In the genomic region with DNA sequence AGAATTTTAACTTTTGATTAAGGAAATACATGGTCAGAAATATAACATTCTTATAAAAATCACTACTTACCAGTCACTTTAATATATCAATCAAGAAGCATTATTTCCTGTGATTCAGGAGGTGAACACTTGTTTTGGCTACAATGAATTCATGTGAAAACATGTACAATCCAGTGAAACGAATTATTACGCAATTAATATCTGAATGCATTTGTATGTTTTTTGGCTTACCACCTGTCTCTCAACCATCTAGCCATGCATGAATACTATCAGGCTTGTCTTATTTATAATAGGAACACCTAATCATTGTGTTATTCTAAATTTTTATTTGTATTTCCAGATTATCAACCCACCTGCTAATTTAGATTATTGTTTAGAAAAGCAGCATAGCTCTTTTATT, we compare ENCODE assay signal across 34 cellular contexts. TPM values are rescaled to one million over a fixed set of nuclear protein-coding genes. Genes with fewer than 3 reads are reported as not detected.
"Had no signal": no experiment of that assay in that cellular context is flagged by ENCODE, and none has a peak within 500 bp of the region (broad histone marks: within the 10 kb centered on the region; RNA-seq: fewer than 3 reads in every experiment).

No MANE protein-coding gene starts in this region.

- H3K36me3 ChIP-seq: ascending aorta had no signal

- H3K27me3 ChIP-seq: ascending aorta had no signal

- H3K9me3 ChIP-seq: ascending aorta had no signal

- DNase-seq: activated B cell treated with CpG ODN at 0.5 μM for 24 hours; activated CD4-positive, alpha-beta memory T cell treated with anti-CD3 and anti-CD28 coated beads for 36 hours; activated CD4-positive, alpha-beta T cell treated with anti-CD3 and anti-CD28 coated beads for 4 hours; activated CD4-positive, alpha-beta T cell treated with anti-CD3 and anti-CD28 coated beads, Interleukin-2, amount 10 ng/mL, durations not matched to agents 24 days and 14 days; activated CD4-positive, alpha-beta T cell treated with anti-CD3 and anti-CD28 coated beads, Interleukin-2, amount 50 U/mL, for 1 hour; activated CD4-positive, alpha-beta T cell treated with anti-CD3 and anti-CD28 coated beads, Interleukin-2, amount 50 U/mL, for 4 hours; activated CD4-positive, CD25-positive, alpha-beta regulatory T cell treated with anti-CD3 and anti-CD28 coated beads, Interleukin-2, amount 50 U/mL, for 72 hours; activated CD8-positive, alpha-beta memory T cell treated with anti-CD3 and anti-CD28 coated beads, Interleukin-2, amount 50 U/mL, for 4 hours; activated CD8-positive, alpha-beta T cell treated with anti-CD3 and anti-CD28 coated beads for 36 hours; activated effector memory CD4-positive, alpha-beta T cell treated with anti-CD3 and anti-CD28 coated beads, Interleukin-2, amount 50 U/mL, for 16 hours; activated gamma-delta T cell treated with Interleukin-2 at 50 U/mL for 16 hours; activated naive CD4-positive, alpha-beta T cell; activated naive CD4-positive, alpha-beta T cell treated with anti-CD3 and anti-CD28 coated beads for 36 hours; activated naive CD8-positive, alpha-beta T cell treated with anti-CD3 and anti-CD28 coated beads, Interleukin-2, amount 10 ng/mL, durations not matched to agents 7 days and 5 days; activated naive CD8-positive, alpha-beta T cell treated with anti-CD3 and anti-CD28 coated beads, Interleukin-2, amount 50 U/mL, for 24 hours; activated T-cell treated with anti-CD3 and anti-CD28 coated beads for 4 hours; activated T-cell treated with anti-CD3 and anti-CD28 coated beads, Interleukin-2, amount 50 U/mL, for 1 hour; activated T-cell treated with anti-CD3 and anti-CD28 coated beads, Interleukin-2, amount 50 U/mL, for 4 hours; activated T-cell treated with anti-CD3 and anti-CD28 coated beads, Interleukin-2, amount 50 U/mL, for 72 hours; amygdala; anterior cingulate cortex; central memory CD4-positive, alpha-beta T cell; T-helper 1 cell; T-helper 2 cell; T-helper 9 cell had no signal

- H3K4me3 ChIP-seq: ascending aorta had no signal

- ATAC-seq: activated CD8-positive, alpha-beta T cell treated with anti-CD3 and anti-CD28 coated beads for 36 hours; activated naive CD8-positive, alpha-beta T cell treated with anti-CD3 and anti-CD28 coated beads, Interleukin-2, amount 50 U/mL, for 24 hours; activated T-cell treated with anti-CD3 and anti-CD28 coated beads, Interleukin-2, amount 50 U/mL, for 4 hours; activated T-cell treated with anti-CD3 and anti-CD28 coated beads, Interleukin-2, amount 50 U/mL, for 72 hours; activated T-helper 17 cell treated with anti-CD3 and anti-CD28 coated beads, Interleukin-2, amount 50 U/mL, for 72 hours had no signal

- H3K4me1 ChIP-seq: ascending aorta had no signal

- FAIRE-seq: TTC549 had no signal

- H3K27ac ChIP-seq: ascending aorta, VCaP had no signal

RNA-seq across cellular contexts. Expression of a gene that starts 44.6 kb away (rescaled TPM):
- total RNA-seq: activated B cell treated with CpG ODN at 0.5 μM for 24 hours; activated CD4-positive, alpha-beta memory T cell treated with anti-CD3 and anti-CD28 coated beads for 36 hours; activated CD4-positive, alpha-beta T cell treated with anti-CD3 and anti-CD28 coated beads, Interleukin-2, amount 10 ng/mL, durations not matched to agents 24 days and 14 days; activated CD8-positive, alpha-beta memory T cell treated with anti-CD3 and anti-CD28 coated beads for 36 hours; activated CD8-positive, alpha-beta T cell treated with anti-CD3 and anti-CD28 coated beads for 36 hours; activated naive CD4-positive, alpha-beta T cell treated with anti-CD3 and anti-CD28 coated beads for 36 hours; activated naive CD8-positive, alpha-beta T cell treated with anti-CD3 and anti-CD28 coated beads, Interleukin-2, amount 10 ng/mL, durations not matched to agents 7 days and 5 days; activated T-cell treated with anti-CD3 and anti-CD28 coated beads, Interleukin-2, amount 50 U/mL, for 4 hours; activated T-cell treated with anti-CD3 and anti-CD28 coated beads, Interleukin-2, amount 50 U/mL, for 72 hours; activated T-helper 1 cell treated with anti-CD3 and anti-CD28 coated beads, Interleukin-12 subunit alpha, Interleukin-12 subunit beta, Interleukin-2, Interleukin-4 antibody, amounts not matched to agents 30 ng/mL and 10 ng/mL and 1 ng/mL, durations not matched to agents 14 hours and 24 hours and 36 hours; activated T-helper 17 cell treated with anti-CD3 and anti-CD28 coated beads, Interleukin-2, amount 50 U/mL, for 72 hours; ascending aorta; cardiac septum; cerebellum had no signal
- polyA plus RNA-seq: adipose tissue had no signal
